14 cellular contexts compared by ENCODE assay signal in genomic region chr3:71432044-71432970, GRCh38.
DNase-seq lines count a peak whose midpoint lies in the region; ATAC-seq and TF ChIP-seq lines count a peak whose summit lies in the region.
"Had no signal": no experiment of that assay in that cellular context is flagged by ENCODE, and none has a peak within 500 bp of the region (broad histone marks: within the 10 kb centered on the region; RNA-seq: fewer than 3 reads in every experiment).

No MANE protein-coding gene starts in this region.

- ATAC-seq in activated CD8-positive, alpha-beta memory T cell treated with anti-CD3 and anti-CD28 coated beads, Interleukin-2, amount 10 ng/mL, durations not matched to agents 7 days and 5 days: no peak
- ATAC-seq in stimulated activated effector memory CD8-positive, alpha-beta T cell treated with anti-CD3 and anti-CD28 coated beads, Interleukin-12 subunit alpha, Interleukin-12 subunit beta, amount 100 ng/mL, for 72 hours: no peak
- no peak for ATAC-seq in GM21447 (IDR thresholded peaks at IDR 0.05; ENCODE audit: unreplicated experiment)
- ATAC-seq: A549 had no signal

- no peak for TF ChIP-seq CTCF in left ventricle myocardium inferior (IDR thresholded peaks at IDR 0.05; ENCODE audit: borderline replicate concordance)

- H3K36me3 ChIP-seq in left ventricle myocardium inferior: no peaks in the 10 kb centered on the region

- no peaks in the 10 kb centered on the region for H3K9me3 ChIP-seq in left ventricle myocardium inferior (replicated peaks)
- H3K9me3 ChIP-seq: A549 had no signal

- CTCF ChIA-PET in activated CD8-positive, alpha-beta memory T cell treated with anti-CD3 and anti-CD28 coated beads, Interleukin-2, amount 10 ng/mL, durations not matched to agents 7 days and 5 days (lab: Charles Lee): interaction anchor here (1.1 kb wide), 1 partner anchor 22 kb away, joined by 4 read pairs; no protein-coding TSS in a partner anchor

- no peak overlapping the region for H3K4me3 Mint-ChIP-seq in activated CD8-positive, alpha-beta memory T cell treated with anti-CD3 and anti-CD28 coated beads, Interleukin-2, amount 10 ng/mL, durations not matched to agents 7 days and 5 days
- H3K4me3 Mint-ChIP-seq in activated naive CD8-positive, alpha-beta T cell: peak overlapping the region; percentile 70
- H3K4me3 Mint-ChIP-seq in stimulated activated effector memory CD8-positive, alpha-beta T cell treated with anti-CD3 and anti-CD28 coated beads, Interleukin-12 subunit alpha, Interleukin-12 subunit beta, amount 100 ng/mL, for 72 hours: no peak overlapping the region

- no peaks in the 10 kb centered on the region for H3K27me3 ChIP-seq in left ventricle myocardium inferior (ENCODE audit: low read depth)

- H3K27me3 Mint-ChIP-seq in activated CD8-positive, alpha-beta memory T cell treated with anti-CD3 and anti-CD28 coated beads, Interleukin-2, amount 10 ng/mL, durations not matched to agents 7 days and 5 days: no peaks in the 10 kb centered on the region
- no peaks in the 10 kb centered on the region for H3K27me3 Mint-ChIP-seq in activated naive CD8-positive, alpha-beta T cell

- H3K9me3 Mint-ChIP-seq in activated CD8-positive, alpha-beta memory T cell treated with anti-CD3 and anti-CD28 coated beads, Interleukin-2, amount 10 ng/mL, durations not matched to agents 7 days and 5 days (ENCODE audit: low read depth): no peaks in the 10 kb centered on the region
- H3K9me3 Mint-ChIP-seq in activated naive CD8-positive, alpha-beta T cell (ENCODE audit: low read depth): no peaks in the 10 kb centered on the region
- no peaks in the 10 kb centered on the region for H3K9me3 Mint-ChIP-seq in stimulated activated effector memory CD8-positive, alpha-beta T cell treated with anti-CD3 and anti-CD28 coated beads, Interleukin-12 subunit alpha, Interleukin-12 subunit beta, amount 100 ng/mL, for 72 hours

- peak overlapping the region; percentile 77 for H3K27ac ChIP-seq in left ventricle myocardium inferior (replicated peaks)
- H3K27ac ChIP-seq: A549, parathyroid adenoma had no signal

- intact Hi-C loops in left ventricle myocardium inferior (cut with micrococcal nuclease): no loop called here

- H3K36me3 Mint-ChIP-seq in activated CD8-positive, alpha-beta memory T cell treated with anti-CD3 and anti-CD28 coated beads, Interleukin-2, amount 10 ng/mL, durations not matched to agents 7 days and 5 days: peaks cover 2% of the 10 kb centered on the region
- H3K36me3 Mint-ChIP-seq in activated naive CD8-positive, alpha-beta T cell: peaks cover 11% of the 10 kb centered on the region
- H3K36me3 Mint-ChIP-seq in stimulated activated effector memory CD8-positive, alpha-beta T cell treated with anti-CD3 and anti-CD28 coated beads, Interleukin-12 subunit alpha, Interleukin-12 subunit beta, amount 100 ng/mL, for 72 hours: peaks cover 6% of the 10 kb centered on the region

- peak overlapping the region; percentile 12 for H3K27ac Mint-ChIP-seq in activated CD8-positive, alpha-beta memory T cell treated with anti-CD3 and anti-CD28 coated beads, Interleukin-2, amount 10 ng/mL, durations not matched to agents 7 days and 5 days
- peak overlapping the region; percentile 96 for H3K27ac Mint-ChIP-seq in activated naive CD8-positive, alpha-beta T cell
- peak overlapping the region; percentile 20 for H3K27ac Mint-ChIP-seq in stimulated activated effector memory CD8-positive, alpha-beta T cell treated with anti-CD3 and anti-CD28 coated beads, Interleukin-12 subunit alpha, Interleukin-12 subunit beta, amount 100 ng/mL, for 72 hours

- H3K4me3 ChIP-seq in left ventricle myocardium inferior: no peak overlapping the region
- H3K4me3 ChIP-seq: A549 had no signal

- H3K4me1 Mint-ChIP-seq in activated CD8-positive, alpha-beta memory T cell treated with anti-CD3 and anti-CD28 coated beads, Interleukin-2, amount 10 ng/mL, durations not matched to agents 7 days and 5 days: peaks cover 14% of the 10 kb centered on the region
- peaks cover 91% of the 10 kb centered on the region for H3K4me1 Mint-ChIP-seq in activated naive CD8-positive, alpha-beta T cell (ENCODE audit: low read depth)
- H3K4me1 Mint-ChIP-seq in stimulated activated effector memory CD8-positive, alpha-beta T cell treated with anti-CD3 and anti-CD28 coated beads, Interleukin-12 subunit alpha, Interleukin-12 subunit beta, amount 100 ng/mL, for 72 hours: peaks cover 60% of the 10 kb centered on the region

- H3K4me1 ChIP-seq in left ventricle myocardium inferior: peaks cover 51% of the 10 kb centered on the region
- H3K4me1 ChIP-seq: A549 had no signal

- DNase-seq in activated CD8-positive, alpha-beta memory T cell treated with anti-CD3 and anti-CD28 coated beads, Interleukin-2, amount 10 ng/mL, durations not matched to agents 7 days and 5 days: no peak
- no peak for DNase-seq in activated CD8-positive, alpha-beta memory T cell treated with anti-CD3 and anti-CD28 coated beads, Interleukin-2, amount 50 U/mL, for 4 hours
- DNase-seq in left ventricle myocardium inferior (peak; percentile 31), OCI-M2 (lab: John Stamatoyannopoulos, UW; ENCODE audit: unreplicated experiment) (no peak)
- DNase-seq in stimulated activated effector memory CD8-positive, alpha-beta T cell treated with anti-CD3 and anti-CD28 coated beads, Interleukin-12 subunit alpha, Interleukin-12 subunit beta, amount 100 ng/mL, for 72 hours (ENCODE audit: low spot score in 2 of 2): no peak
- no peak for DNase-seq in activated effector memory CD4-positive, alpha-beta T cell treated with Interleukin-2 at 50 U/mL for 16 hours
- DNase-seq: DMS79 treated with DMSO at 0.1 percent for 48 hours; KG1; stimulated activated CD4-positive, alpha-beta T cell treated with anti-CD3 and anti-CD28 coated beads, Interleukin-4, amount 100 ng/mL, for 1 hour; T-helper 9 cell had no signal

Comparison
In these comparisons a context has a peak if more than half of its experiments do, and no peak if none do; other contexts are left out.
1. H3K27ac Mint-ChIP-seq: peak in every context shown above with its lines; median percentile 96 in activated naive CD8-positive, alpha-beta T cell; 20 in stimulated activated effector memory CD8-positive, alpha-beta T cell treated with anti-CD3 and anti-CD28 coated beads, Interleukin-12 subunit alpha, Interleukin-12 subunit beta, amount 100 ng/mL, for 72 hours; 12 in activated CD8-positive, alpha-beta memory T cell treated with anti-CD3 and anti-CD28 coated beads, Interleukin-2, amount 10 ng/mL, durations not matched to agents 7 days and 5 days.